Comparison of ENCODE assay signal across 8 cellular contexts in genomic region chr20:3819413-3820047, GRCh38. TPM values are rescaled to one million over a fixed set of nuclear protein-coding genes. Genes with fewer than 3 reads are reported as not detected.
DNase-seq lines count a peak whose midpoint lies in the region; ATAC-seq and TF ChIP-seq lines count a peak whose summit lies in the region.

No MANE protein-coding gene starts in this region.

- peak overlapping the region; percentile 93 to 99 (median 98) for H3K27ac ChIP-seq in heart left ventricle
- H3K27ac ChIP-seq in mesendoderm (ENCODE audit: low read depth, low read length): peak overlapping the region; percentile 85
- peak overlapping the region; percentile 98 for H3K27ac ChIP-seq in uterus

- peak overlapping the region; percentile 24 for H3K23ac ChIP-seq in mesendoderm (ENCODE audit: low read length)

- H3K79me1 ChIP-seq in mesendoderm (ENCODE audit: low read length): no peaks in the 10 kb centered on the region

- H3K79me2 ChIP-seq in mesendoderm (ENCODE audit: control insufficient read depth, insufficient read depth, low read length): no peaks in the 10 kb centered on the region

- peak overlapping the region; percentile 93 for H3K4me3 Mint-ChIP-seq in MCF 10A (ENCODE audit: unreplicated experiment)

- POLR2A ChIA-PET in MCF 10A (lab: Yijun Ruan, JAX): interaction anchor here (0.7 to 4.1 kb wide), 14 partner anchors 13 to 342 kb away, joined by 3 to 64 read pairs (median 7); partner anchors contain the start of genes ADISSP, CDC25B and MAVS

- H3K36me3 ChIP-seq in heart left ventricle: peaks cover 3 to 28% (median 26%) of the 10 kb centered on the region in 9 donors
- H3K36me3 ChIP-seq in mesendoderm (ENCODE audit: control insufficient read depth, insufficient read depth, low read length): no peaks in the 10 kb centered on the region
- no peaks in the 10 kb centered on the region for H3K36me3 ChIP-seq in uterus

- H3K56ac ChIP-seq in mesendoderm (ENCODE audit: low read length): peak overlapping the region; percentile 91

- H2BK120ac ChIP-seq in mesendoderm (ENCODE audit: low read depth, low read length): no peak overlapping the region

- H4K5ac ChIP-seq in mesendoderm (ENCODE audit: low read length): peak overlapping the region; percentile 56

- H3K18ac ChIP-seq in mesendoderm (ENCODE audit: low read length): peak overlapping the region; percentile 43

- DNase-seq in heart left ventricle: peak in 1 of 5 donors; percentile 20
- DNase-seq in Right ventricle myocardium superior: no peak
- no peak for DNase-seq in MCF 10A (ENCODE audit: unreplicated experiment)
- DNase-seq in mesendoderm: no peak
- no peak for DNase-seq in uterus
- no peak for DNase-seq in SKM-1 treated with dmso at 0.1 percent for 144 hours (lab: John Stamatoyannopoulos, UW; ENCODE audit: unreplicated experiment)
- no peak for DNase-seq in ACHN

- no peaks in the 10 kb centered on the region for H3K9me3 ChIP-seq in heart left ventricle
- H3K9me3 ChIP-seq in uterus: no peaks in the 10 kb centered on the region

- intact Hi-C loops in heart left ventricle (cut with DNase I): loop anchor here in 8 of 10 donors (1.0 to 10.0 kb wide), 5 partner anchors 25 to 415 kb away; partner anchors contain the start of genes CENPB (in 7 of the 8), MAVS (in 2 of the 8) and DNAAF9 (in 1 of the 8)
- intact Hi-C loops in Right ventricle myocardium superior (cut with DNase I): loop anchor here (2.0 kb wide), 1 partner anchor 29 kb away; no protein-coding TSS in a partner anchor
- intact Hi-C loops in MCF 10A (cut with micrococcal nuclease): loop anchor here (1.0 to 2.0 kb wide), 6 partner anchors 23 to 103 kb away; partner anchors contain the start of genes CDC25B, CENPB and MAVS
- intact Hi-C loops in uterus (cut with DNase I; ENCODE audit: low total_unique reads): loop anchor here (5.0 kb wide), 1 partner anchor 32 kb away; the partner anchor contains the start of gene CENPB

- no peak for TF ChIP-seq POLR2A in heart left ventricle (IDR thresholded peaks at IDR 0.05)
- TF ChIP-seq POLR2A in uterus (IDR thresholded peaks at IDR 0.05): no peak

- H2BK15ac ChIP-seq in mesendoderm (replicated peaks; ENCODE audit: low read depth): no peak overlapping the region

- no peaks in the 10 kb centered on the region for H3K27me3 Mint-ChIP-seq in MCF 10A (ENCODE audit: insufficient read depth, unreplicated experiment)

- H3K27me3 ChIP-seq in heart left ventricle: no peaks in the 10 kb centered on the region
- H3K27me3 ChIP-seq in mesendoderm (ENCODE audit: insufficient read depth, low read length, poor library complexity): no peaks in the 10 kb centered on the region
- no peaks in the 10 kb centered on the region for H3K27me3 ChIP-seq in uterus

- H3K4me3 ChIP-seq in heart left ventricle (peak overlapping the region in 11 of 12 donors; percentile 48 to 95 (median 67)), mesendoderm (ENCODE audit: low read length) (no peak overlapping the region), uterus (peak overlapping the region; percentile 72 to 75)

- ATAC-seq in heart left ventricle: no peak
- ATAC-seq in Right ventricle myocardium superior (ENCODE audit: poor library complexity): no peak
- ATAC-seq in HG03571 (IDR thresholded peaks at IDR 0.05; ENCODE audit: unreplicated experiment): no peak

- no peaks in the 10 kb centered on the region for H3K9me3 Mint-ChIP-seq in MCF 10A (ENCODE audit: unreplicated experiment)

- BruUV-seq in MCF 10A (replicated peaks; lab: Mats Ljungman, UMichigan): TSS peak; percentile 19

- peak overlapping the region; percentile 96 for H3K27ac Mint-ChIP-seq in MCF 10A (ENCODE audit: low read depth, unreplicated experiment)

- H2BK5ac ChIP-seq in mesendoderm (ENCODE audit: low read length): no peak overlapping the region

- H3K4me1 ChIP-seq in heart left ventricle (peaks cover 3 to 42% (median 21%) of the 10 kb centered on the region in 12 donors), mesendoderm (ENCODE audit: control insufficient read depth, low read depth, low read length) (no peaks in the 10 kb centered on the region), uterus (peaks cover 0 to 4% of the 10 kb centered on the region in 2 donors)

- peak overlapping the region; percentile 78 for H3K4me2 ChIP-seq in mesendoderm (ENCODE audit: low read length)

- H3K9ac ChIP-seq in mesendoderm (ENCODE audit: low read length): peak overlapping the region; percentile 96

- no peak overlapping the region for H4K8ac ChIP-seq in mesendoderm (ENCODE audit: low read depth, low read length)

- CTCF ChIA-PET in MCF 10A (lab: Yijun Ruan, JAX): interaction anchor here (0.6 to 10.7 kb wide), 27 partner anchors 16 to 358 kb away, joined by 3 to 231 read pairs (median 5); partner anchors contain the start of genes ADISSP, CDC25B, CENPB and MAVS

- peak overlapping the region; percentile 69 for H2AK5ac ChIP-seq in mesendoderm (ENCODE audit: low read length)

- H3K4ac ChIP-seq in mesendoderm (ENCODE audit: low read depth, low read length): no peak overlapping the region

- TF ChIP-seq CTCF in heart left ventricle (IDR thresholded peaks at IDR 0.05): no peak
- TF ChIP-seq CTCF in MCF 10A (IDR thresholded peaks at IDR 0.05; ENCODE audit: unreplicated experiment): no peak
- no peak for TF ChIP-seq CTCF in uterus (IDR thresholded peaks at IDR 0.05)

- in situ Hi-C loops in ACHN (cut with HindIII; ENCODE audit: low pct_ligation_motif_present, low pct_unique_long_range_greater_than_20kb, low sequenced_read_pairs): no loop called here

- H3K36me3 Mint-ChIP-seq in MCF 10A (ENCODE audit: insufficient read depth, unreplicated experiment): peaks cover 11% of the 10 kb centered on the region

- peaks cover 19% of the 10 kb centered on the region for H3K4me1 Mint-ChIP-seq in MCF 10A (ENCODE audit: insufficient read depth, unreplicated experiment)

- 64 to 81% (median 67%) methylated on average over 14 to 20 of the region's 20 CpGs for WGBS in heart left ventricle, 4 donors
- no CpG with 5 or more reads among the region's 20 CpGs for WGBS in mesendoderm (ENCODE audit: extremely low coverage, insufficient coverage, low lambda C conversion rate)

RNA-seq across cellular contexts. Expression of gene AP5S1, which starts 0.8 kb away (rescaled TPM):
- total RNA-seq in heart left ventricle: 10 to 100 TPM; 10.5 to 18.6 (median 12.0) TPM
- polyA plus RNA-seq in heart left ventricle: 10 to 100 TPM in 1 of 2 donors, 1 to 10 TPM in 1; 9.5 to 10.5 TPM
- total RNA-seq in Right ventricle myocardium superior: 11.0 TPM
- 15.8 and 19.2 TPM in 2 replicates for total RNA-seq in MCF 10A (2022)
- 3.3 TPM for polyA plus RNA-seq in mesendoderm (2013, experiment 1 of 2)
- 3.2 TPM for polyA plus RNA-seq in mesendoderm (2013, experiment 2 of 2)
- total RNA-seq in uterus: 10 to 100 TPM in 2 of 4 donors, 1 to 10 TPM in 1, under 1 TPM in 1; under 0.01 to 18.6 (median 9.5) TPM

RNA-seq across cellular contexts. Expression of gene CDC25B, which starts 23.4 kb away (rescaled TPM):
- 10 to 100 TPM in 4 of 9 donors, 1 to 10 TPM in 5; 4.0 to 30.4 (median 8.6) TPM for total RNA-seq in heart left ventricle
- 10 to 100 TPM in 1 of 2 donors, 1 to 10 TPM in 1; 6.8 to 17.2 TPM for polyA plus RNA-seq in heart left ventricle
- 5.7 TPM for total RNA-seq in Right ventricle myocardium superior
- total RNA-seq in MCF 10A (2022): 134 and 137 TPM in 2 replicates
- polyA plus RNA-seq in mesendoderm (2013, experiment 1 of 2): 7.9 TPM
- polyA plus RNA-seq in mesendoderm (2013, experiment 2 of 2): 8.4 TPM
- total RNA-seq in uterus: 10 to 100 TPM; 13.2 to 72.8 (median 25.5) TPM

RNA-seq across cellular contexts. Expression of gene MAVS, which starts 27.1 kb away (rescaled TPM):
- 10 to 100 TPM; 32.5 to 74.0 (median 43.3) TPM for total RNA-seq in heart left ventricle
- polyA plus RNA-seq in heart left ventricle: 10 to 100 TPM; 41.8 to 49.6 TPM
- total RNA-seq in Right ventricle myocardium superior: 35.7 TPM
- 31.7 and 39.7 TPM in 2 replicates for total RNA-seq in MCF 10A (2022)
- polyA plus RNA-seq in mesendoderm (2013, experiment 1 of 2): 8.3 TPM
- 8.5 TPM for polyA plus RNA-seq in mesendoderm (2013, experiment 2 of 2)
- total RNA-seq in uterus: 10 to 100 TPM in 3 of 4 donors, 1 to 10 TPM in 1; 7.4 to 43.2 (median 13.7) TPM

RNA-seq across cellular contexts. Expression of gene CENPB, which starts 33.0 kb away (rescaled TPM):
- total RNA-seq in heart left ventricle (100 to 1,000 TPM in 1 of 9 donors, 10 to 100 TPM in 8; 56.2 to 122 (median 74.0) TPM), Right ventricle myocardium superior (68.3 TPM), MCF 10A (2022) (51.5 and 54.8 TPM in 2 replicates), uterus (100 to 1,000 TPM in 2 of 4 donors, 10 to 100 TPM in 2; 18.2 to 127 (median 85.2) TPM)
- polyA plus RNA-seq in heart left ventricle: 100 to 1,000 TPM in 1 of 2 donors, 10 to 100 TPM in 1; 77.1 to 105 TPM
- polyA plus RNA-seq in mesendoderm (2013, experiment 1 of 2): 22.3 TPM
- 21.5 TPM for polyA plus RNA-seq in mesendoderm (2013, experiment 2 of 2)

RNA-seq across cellular contexts. Expression of gene SPEF1, which starts 38.3 kb away (rescaled TPM):
- total RNA-seq in heart left ventricle (under 1 TPM in 4 of 9 donors, not detected in 5; 0.18 to 0.65 (median 0.30) TPM), Right ventricle myocardium superior (0.32 TPM), MCF 10A (2022) (0.32 TPM in 1 of 2 replicates, not detected in the other), uterus (1 to 10 TPM in 1 of 4 donors, under 1 TPM in 2, not detected in 1; 0.26 to 1.3 (median 0.37) TPM)
- polyA plus RNA-seq in heart left ventricle: under 1 TPM; 0.11 to 0.17 TPM
- 0.10 TPM for polyA plus RNA-seq in mesendoderm (2013, experiment 1 of 2)
- polyA plus RNA-seq in mesendoderm (2013, experiment 2 of 2): 0.21 TPM
